Comparison of ENCODE assay signal across 8 cellular contexts in the genomic region with DNA sequence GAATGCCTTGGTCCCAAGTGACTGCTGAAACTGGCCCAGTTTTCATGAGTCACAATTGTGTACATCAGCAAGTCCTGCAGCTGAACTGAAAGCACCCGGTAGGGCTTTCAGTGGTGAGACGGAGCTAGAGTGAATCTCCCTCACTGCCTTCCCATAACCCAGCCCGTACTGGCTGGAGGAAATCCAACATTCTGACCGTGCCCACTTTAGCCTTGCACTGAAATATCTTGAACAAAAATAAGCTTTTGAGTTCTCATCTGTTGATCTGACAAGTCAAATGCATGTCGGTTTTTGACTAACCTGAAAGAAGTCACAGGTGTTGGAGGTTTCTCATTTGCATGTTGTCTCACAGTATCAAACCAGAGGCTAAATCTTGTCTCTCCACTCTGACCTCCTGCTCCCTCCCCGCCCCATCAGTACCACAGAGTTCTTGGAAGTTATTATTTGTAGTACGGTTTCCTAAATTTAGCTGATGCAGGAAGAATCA. TPM values are rescaled to one million over a fixed set of nuclear protein-coding genes. Genes with fewer than 3 reads are reported as not detected.
A peak's percentile ranks its signal among the peaks of the same experiment; 100 is the strongest.
DNase-seq lines count a peak whose midpoint lies in the region; ATAC-seq and TF ChIP-seq lines count a peak whose summit lies in the region.

No MANE protein-coding gene starts in this region.

- peaks cover 24% of the 10 kb centered on the region for H3K4me1 ChIP-seq in osteoblast (ENCODE audit: insufficient read depth, low read length)
- H3K4me1 ChIP-seq in CD8-positive, alpha-beta memory T cell (ENCODE audit: insufficient read depth, low read length), result no peaks in the 10 kb centered on the region

- peak; percentile 52 for DNase-seq in CD1c-positive myeloid dendritic cell (ENCODE audit: extremely low spot score)
- peak; percentile 50 for DNase-seq in brain pericyte (ENCODE audit: low read depth, low spot score)
- DNase-seq in osteoblast (ENCODE audit: insufficient read length, low spot score, missing footprints), result peak; percentile 96
- DNase-seq in NCI-H526 (lab: John Stamatoyannopoulos, UW), result no peak
- DNase-seq in islet precursor cell, result no peak
- no peak for DNase-seq in CD8-positive, alpha-beta memory T cell

- peak overlapping the region; percentile 63 for H3K4me2 ChIP-seq in osteoblast (ENCODE audit: insufficient read depth, low read length)

- H3K4me1 Mint-ChIP-seq in CD8-positive, alpha-beta memory T cell, result no peaks in the 10 kb centered on the region

- peak overlapping the region; percentile 36 for H3K27ac ChIP-seq in osteoblast (ENCODE audit: low read depth, low read length)
- no peak overlapping the region for H3K27ac ChIP-seq in CD8-positive, alpha-beta memory T cell (ENCODE audit: low read depth, low read length)

- POLR2A ChIA-PET in CD8-positive, alpha-beta memory T cell (lab: Charles Lee), result no interaction called here

- no peaks in the 10 kb centered on the region for H3K9me3 Mint-ChIP-seq in CD8-positive, alpha-beta memory T cell

- ATAC-seq in GM19372 (IDR thresholded peaks at IDR 0.05; ENCODE audit: low read depth, unreplicated experiment), result peak; percentile 65
- ATAC-seq in HG03280 (IDR thresholded peaks at IDR 0.05; ENCODE audit: unreplicated experiment), result peak; percentile 68

- H3K4me3 ChIP-seq in osteoblast (ENCODE audit: insufficient read depth, low read length), result peak overlapping the region; percentile 29
- H3K4me3 ChIP-seq in CD8-positive, alpha-beta memory T cell (ENCODE audit: low read length), result no peak overlapping the region

- peaks cover 0 to 10% (median 10%) of the 10 kb centered on the region in 3 donors for H3K36me3 Mint-ChIP-seq in CD8-positive, alpha-beta memory T cell

- peaks cover 8% of the 10 kb centered on the region for H4K20me1 ChIP-seq in osteoblast (ENCODE audit: insufficient read depth, low read length)

- no peaks in the 10 kb centered on the region for H3K27me3 Mint-ChIP-seq in CD8-positive, alpha-beta memory T cell

- no peaks in the 10 kb centered on the region for H3K36me3 ChIP-seq in osteoblast (ENCODE audit: insufficient read depth, low read length)
- H3K36me3 ChIP-seq in CD8-positive, alpha-beta memory T cell (ENCODE audit: insufficient read depth, low read length), result no peaks in the 10 kb centered on the region

- no peaks in the 10 kb centered on the region for H3K9me3 ChIP-seq in osteoblast (ENCODE audit: low read depth, low read length)
- no peaks in the 10 kb centered on the region for H3K9me3 ChIP-seq in CD8-positive, alpha-beta memory T cell (ENCODE audit: low read length)

- H3K4me3 Mint-ChIP-seq in CD8-positive, alpha-beta memory T cell, result no peak overlapping the region

- H3K79me2 ChIP-seq in osteoblast (ENCODE audit: insufficient read depth, low read length), result no peaks in the 10 kb centered on the region

- H3K27ac Mint-ChIP-seq in CD8-positive, alpha-beta memory T cell, result no peak overlapping the region

- no peak overlapping the region for H2AFZ ChIP-seq in osteoblast (ENCODE audit: low read length)

- CTCF ChIA-PET in CD8-positive, alpha-beta memory T cell (lab: Charles Lee), result interaction anchor here (1.5 kb wide), 1 partner anchor 12 kb away, joined by 4 read pairs; no protein-coding TSS in a partner anchor

- no peaks in the 10 kb centered on the region for H3K27me3 ChIP-seq in osteoblast (ENCODE audit: insufficient read depth, low read length)
- no peaks in the 10 kb centered on the region for H3K27me3 ChIP-seq in CD8-positive, alpha-beta memory T cell (ENCODE audit: insufficient read depth, low read length, poor library complexity, severe bottlenecking)

- no peak for TF ChIP-seq CTCF in osteoblast (IDR thresholded peaks at IDR 0.05; ENCODE audit: extremely low read depth, low read depth, low read length)

RNA-seq across cellular contexts. Expression of a gene that starts 35.9 kb away (rescaled TPM):
- 18.1 and 25.6 TPM in 2 replicates for total RNA-seq in osteoblast
- total RNA-seq in CD8-positive, alpha-beta memory T cell, result 10 to 100 TPM; 24.4 to 25.3 TPM
- 38.5 TPM for polyA plus RNA-seq in CD8-positive, alpha-beta memory T cell

Comparison
In these comparisons a context has a peak if more than half of its experiments do, and no peak if none do; other contexts are left out.
1. DNase-seq: peak in CD1c-positive myeloid dendritic cell (single experiment), brain pericyte (single experiment) and osteoblast (single experiment); none in NCI-H526 (0 of 2), islet precursor cell (single experiment) and CD8-positive, alpha-beta memory T cell (0 of 5).